ENCODE assay signal across 17 cellular contexts in genomic region chr15:39936187-39936586, GRCh38. TPM values are rescaled to one million over a fixed set of nuclear protein-coding genes. Genes with fewer than 3 reads are reported as not detected.
DNase-seq lines count a peak whose midpoint lies in the region; ATAC-seq, FAIRE-seq and TF ChIP-seq lines count a peak whose summit lies in the region.
"Had no signal": no experiment of that assay in that cellular context is flagged by ENCODE, and none has a peak within 500 bp of the region (broad histone marks: within the 10 kb centered on the region; RNA-seq: fewer than 3 reads in every experiment).

No MANE protein-coding gene starts in this region.

- no peak overlapping the region for H4K8ac ChIP-seq in mesenchymal stem cell (ENCODE audit: low read length)

- ATAC-seq in GM21515 (IDR thresholded peaks at IDR 0.05; ENCODE audit: unreplicated experiment) (no peak), HepG2 (no peak)
- ATAC-seq: left lobe of liver, natural killer cell had no signal

- CTCF ChIA-PET in mammary epithelial cell (lab: Charles Lee; ENCODE audit: low non-redundant PET), result no interaction called here
- CTCF ChIA-PET in HepG2 (lab: Yijun Ruan, JAX; ENCODE audit: low intra/inter-chr PET ratio, low total read pairs), result no interaction called here

- no peak for FAIRE-seq in HepG2 (lab: Jason Lieb, UNC)

- BruUV-seq in mammary epithelial cell (replicated peaks; lab: Mats Ljungman, UMichigan), result no TSS peak
- BruUV-seq in HepG2 (replicated peaks; lab: Mats Ljungman, UMichigan), result no TSS peak

- no peaks in the 10 kb centered on the region for H4K20me1 ChIP-seq in mammary epithelial cell (ENCODE audit: insufficient read depth, low read length)
- H4K20me1 ChIP-seq in HepG2 (ENCODE audit: insufficient read depth, low read length), result no peaks in the 10 kb centered on the region; the same call in 1 of the 2 replicates

- no peak for TF ChIP-seq POLR2A in HepG2 (IDR thresholded peaks at IDR 0.05; ENCODE audit: insufficient read depth in 1 of 2, low read depth in 2 of 2, low read length in 2 of 2)

- H2AK5ac ChIP-seq in mesenchymal stem cell (ENCODE audit: low read length, severe bottlenecking), result no peak overlapping the region

- H3K4me3 ChIP-seq in mammary epithelial cell (replicated peaks in 1 of 3; ENCODE audit: insufficient read depth in 1 of 3, low read depth in 2 of 3, low read length in 3 of 3), result no peak overlapping the region
- H3K4me3 ChIP-seq in mesenchymal stem cell (ENCODE audit: insufficient read depth in 1 of 2, low read depth in 1 of 2, low read length in 2 of 2), result no peak overlapping the region
- H3K4me3 ChIP-seq in BE2C (ENCODE audit: low read depth, low read length), result no peak overlapping the region
- no peak overlapping the region for H3K4me3 ChIP-seq in HepG2 (replicated peaks in 1 of 3; ENCODE audit: insufficient read depth in 1 of 3, low read depth in 2 of 3, low read length in 3 of 3)

- H2AFZ ChIP-seq in mammary epithelial cell (ENCODE audit: low read depth, low read length) (no peak overlapping the region), mesenchymal stem cell (ENCODE audit: low read depth, low read length) (no peak overlapping the region), HepG2 (ENCODE audit: low read length) (no peak overlapping the region)

- DNase-seq in Caki2 (ENCODE audit: low read depth) (peak; percentile 37), M059J (ENCODE audit: low read depth) (peak; percentile 86), mammary epithelial cell (peak; percentile 72), mesenchymal stem cell (peak; percentile 41), BE2C (no peak), GM13977 (ENCODE audit: low spot score) (no peak), HepG2 (ENCODE audit: low spot score) (no peak)
- DNase-seq: activated CD4-positive, CD25-positive, alpha-beta regulatory T cell; activated T-cell treated with anti-CD3 and anti-CD28 coated beads for 4 hours; GF-D8; natural killer cell; NCI-H2029; NCI-H82 had no signal

- H3K14ac ChIP-seq in mesenchymal stem cell (ENCODE audit: low read length in 2 of 2), result no peak overlapping the region

- H3K9me3 ChIP-seq in mammary epithelial cell (replicated peaks; ENCODE audit: insufficient read depth, low read length) (no peaks in the 10 kb centered on the region), mesenchymal stem cell (ENCODE audit: control insufficient read depth, low read length) (no peaks in the 10 kb centered on the region), BE2C (no peaks in the 10 kb centered on the region), HepG2 (ENCODE audit: low read length) (no peaks in the 10 kb centered on the region)

- H2BK5ac ChIP-seq in mesenchymal stem cell (ENCODE audit: low read depth, low read length, poor library complexity, severe bottlenecking), result no peak overlapping the region

- POLR2A ChIA-PET in HepG2 (lab: Yijun Ruan, JAX), result interaction anchor here (3.9 kb wide), 1 partner anchor 67 kb away, joined by 27 read pairs; no protein-coding TSS in a partner anchor

- H3K27me3 ChIP-seq in mammary epithelial cell (ENCODE audit: insufficient read depth, low read length), result no peaks in the 10 kb centered on the region
- H3K27me3 ChIP-seq in mesenchymal stem cell (ENCODE audit: control insufficient read depth in 1 of 2, insufficient read depth in 1 of 2, low read length in 2 of 2), result no peaks in the 10 kb centered on the region
- H3K27me3 ChIP-seq in BE2C, result no peaks in the 10 kb centered on the region
- H3K27me3 ChIP-seq in HepG2 (ENCODE audit: control insufficient read depth in 1 of 2, insufficient read depth in 2 of 2, low read length in 2 of 2), result peaks cover 3 to 8% of the 10 kb centered on the region in 2 experiments; a peak in 4 of 5 replicates

- peak overlapping the region; percentile 83 for H3K4me2 ChIP-seq in mammary epithelial cell (ENCODE audit: insufficient read depth, low read depth, low read length)
- peak overlapping the region; percentile 34 for H3K4me2 ChIP-seq in mesenchymal stem cell (ENCODE audit: low read length, poor library complexity, severe bottlenecking)
- no peak overlapping the region for H3K4me2 ChIP-seq in HepG2 (ENCODE audit: low read depth, low read length)
- H3K4me2 ChIP-seq: KMS-11 had no signal

- peaks cover 23% of the 10 kb centered on the region for H3K4me1 ChIP-seq in mammary epithelial cell (ENCODE audit: insufficient read depth, low read length)
- H3K4me1 ChIP-seq in mesenchymal stem cell (ENCODE audit: control insufficient read depth, insufficient read depth, low read depth, low read length), result peaks cover 10% of the 10 kb centered on the region
- no peaks in the 10 kb centered on the region for H3K4me1 ChIP-seq in BE2C
- H3K4me1 ChIP-seq in HepG2 (ENCODE audit: insufficient read depth, low read length), result peaks cover 40% of the 10 kb centered on the region

- in situ Hi-C loops in Caki2 (cut with HindIII; ENCODE audit: low pct_unique_long_range_greater_than_20kb, low sequenced_read_pairs) (no loop called here), mammary epithelial cell (cut with MboI; ENCODE audit: low sequenced_read_pairs in 2 of 2) (no loop called here), GM13977 (cut with MboI; ENCODE audit: low pct_unique_long_range_greater_than_20kb, low sequenced_read_pairs, unreplicated experiment) (no loop called here), HepG2 (cut with HindIII; ENCODE audit: extremely low pct_ligation_motif_present, low pct_unique_long_range_greater_than_20kb) (no loop called here)

- no peak for TF ChIP-seq RAD21 in HepG2 (CRISPR knock-in tag; IDR thresholded peaks at IDR 0.05)

- no peak overlapping the region for H3K4ac ChIP-seq in mesenchymal stem cell (ENCODE audit: low read depth in 1 of 2, low read length in 2 of 2)

- H3K36me3 ChIP-seq in mammary epithelial cell (ENCODE audit: insufficient read depth, low read length) (peaks cover 7% of the 10 kb centered on the region), mesenchymal stem cell (ENCODE audit: control insufficient read depth in 1 of 2, insufficient read depth in 2 of 2, low read depth in 1 of 2, low read length in 2 of 2) (peaks cover 5 to 24% of the 10 kb centered on the region in 2 experiments), BE2C (peaks cover 6% of the 10 kb centered on the region), HepG2 (replicated peaks in 1 of 2; ENCODE audit: control insufficient read depth in 1 of 2, insufficient read depth in 2 of 2, low read length in 2 of 2) (peaks cover 5 to 13% of the 10 kb centered on the region in 2 experiments; a peak in 4 of 5 replicates)

- TF ChIP-seq CTCF in mammary epithelial cell (conservative IDR thresholded peaks at IDR 0.05 in 1 of 2, IDR thresholded peaks at IDR 0.05 in 1 of 2; ENCODE audit: extremely low read depth in 1 of 2, insufficient read depth in 1 of 2, low read depth in 1 of 2, low read length in 2 of 2) (no peak), BE2C (IDR thresholded peaks at IDR 0.05; ENCODE audit: low read depth, low read length) (no peak), GM13977 (IDR thresholded peaks at IDR 0.05; ENCODE audit: extremely low read depth, insufficient read depth, missing control alignments) (no peak), HepG2 (CRISPR knock-in tag; IDR thresholded peaks at IDR 0.05) (no peak)

- 84% methylated on average over 7 of the region's 7 CpGs for WGBS in mammary epithelial cell (ENCODE audit: low coverage, missing lambda C conversion rate)
- WGBS in mesenchymal stem cell, result 77% methylated on average over 6 of the region's 7 CpGs
- 97% methylated on average over 6 of the region's 7 CpGs for WGBS in HepG2 (ENCODE audit: low lambda C conversion rate)

- no peak overlapping the region for H3K9ac ChIP-seq in mammary epithelial cell (ENCODE audit: insufficient read depth, low read length)
- no peak overlapping the region for H3K9ac ChIP-seq in mesenchymal stem cell (ENCODE audit: low read length)
- H3K9ac ChIP-seq in HepG2 (ENCODE audit: insufficient read depth, low read depth, low read length), result no peak overlapping the region
- H3K9ac ChIP-seq: KMS-11 had no signal

- H3K23ac ChIP-seq in mesenchymal stem cell (ENCODE audit: low read length in 2 of 2), result no peak overlapping the region

- no peak for TF ChIP-seq EP300 in HepG2 (IDR thresholded peaks at IDR 0.05; ENCODE audit: low read depth in 2 of 2, low read length in 2 of 2)
- TF ChIP-seq EP300 in HepG2 (CRISPR knock-in tag; IDR thresholded peaks at IDR 0.05; ENCODE audit: borderline replicate concordance), result no peak

- peaks cover 6% of the 10 kb centered on the region for H3K79me1 ChIP-seq in mesenchymal stem cell (replicated peaks; ENCODE audit: low read length, poor library complexity, severe bottlenecking)

- no peak overlapping the region for H2BK12ac ChIP-seq in mesenchymal stem cell (ENCODE audit: low read length in 2 of 2)

- H4K91ac ChIP-seq in mesenchymal stem cell (ENCODE audit: low read length), result no peak overlapping the region

- no peak overlapping the region for H3K18ac ChIP-seq in mesenchymal stem cell (ENCODE audit: low read depth in 1 of 2, low read length in 2 of 2)

- no peak overlapping the region for H2BK15ac ChIP-seq in mesenchymal stem cell (ENCODE audit: low read depth, poor library complexity, severe bottlenecking)

- H3K27ac ChIP-seq in mammary epithelial cell (ENCODE audit: insufficient read depth, low read depth, low read length) (peak overlapping the region; percentile 54), mesenchymal stem cell (ENCODE audit: low read length, poor library complexity, severe bottlenecking) (peak overlapping the region; percentile 58), HepG2 (ENCODE audit: extremely low read length, insufficient read depth, low read length) (no peak overlapping the region)
- H3K27ac ChIP-seq: KMS-11, SK-N-MC had no signal

- H3K79me2 ChIP-seq in mammary epithelial cell (ENCODE audit: insufficient read depth, low read length) (peaks cover 70% of the 10 kb centered on the region), HepG2 (ENCODE audit: insufficient read depth, low read length) (peaks cover 14% of the 10 kb centered on the region)

- dilution Hi-C loops in mammary epithelial cell (cut with HindIII; ENCODE audit: low sequenced_read_pairs), result loop anchor here (5.0 kb wide), 2 partner anchors 41 to 49 kb away; no protein-coding TSS in a partner anchor

- intact Hi-C loops in mammary epithelial cell (cut with micrococcal nuclease) (no loop called here), HepG2 (cut with micrococcal nuclease; ENCODE audit: unreplicated experiment) (no loop called here)

- H2BK120ac ChIP-seq in mesenchymal stem cell (ENCODE audit: low read depth, low read length), result no peak overlapping the region

RNA-seq across cellular contexts. Expression of gene EIF2AK4, which starts 2.3 kb away (rescaled TPM):
- total RNA-seq in Caki2 (2014; rRNA removed; shearing (Covaris generic); ENCODE audit: low replicate concordance), result 33.6 and 52.4 TPM in 2 replicates
- total RNA-seq in M059J (2014; rRNA removed; shearing (Covaris generic)), result 33.0 and 56.7 TPM in 2 replicates
- total RNA-seq in mammary epithelial cell, result 10 to 100 TPM; 71.3 to 84.2 TPM
- 83.6 TPM for polyA plus RNA-seq in mammary epithelial cell
- polyA minus RNA-seq in mammary epithelial cell, result 112 TPM
- 81.9 TPM for polyA plus RNA-seq in mesenchymal stem cell (2013, experiment 1 of 2)
- 82.4 TPM for polyA plus RNA-seq in mesenchymal stem cell (2013, experiment 2 of 2)
- 24.1 TPM for polyA plus RNA-seq in BE2C (2012; ENCODE audit: insufficient read depth, insufficient read length, low read depth)
- total RNA-seq in HepG2 (2016; rRNA removed; fragmentation: Illumina TruSeq; extraction: Trizol), result 58.9 and 87.3 TPM in 2 replicates
- 21.6 and 23.6 TPM in 2 replicates for total RNA-seq in HepG2 (2016; cell fraction: cytosol; rRNA removed; fragmentation: Illumina TruSeq; extraction: Trizol; ENCODE audit: low read depth)
- total RNA-seq in HepG2 (2016; cell fraction: insoluble cytoplasmic fraction; rRNA removed; fragmentation: Illumina TruSeq; extraction: Trizol), result 64.0 and 92.3 TPM in 2 replicates
- total RNA-seq in HepG2 (2016; cell fraction: membrane; rRNA removed; fragmentation: Illumina TruSeq; extraction: Trizol), result 53.8 and 56.3 TPM in 2 replicates
- 43.7 and 47.1 TPM in 2 replicates for total RNA-seq in HepG2 (2016; cell fraction: nucleus; rRNA removed; fragmentation: Illumina TruSeq; extraction: Trizol)
- polyA plus RNA-seq in HepG2 (2011; rRNA removed), result 52.0 and 62.3 TPM in 2 replicates
- 41.9 and 51.7 TPM in 2 replicates for polyA plus RNA-seq in HepG2 (2011; cell fraction: cytosol; rRNA removed)
- polyA plus RNA-seq in HepG2 (2011; cell fraction: nucleus; rRNA removed), result 30.6 and 34.3 TPM in 2 replicates
- polyA plus RNA-seq in HepG2 (2012), result 43.5 and 57.9 TPM in 2 replicates
- polyA plus RNA-seq in HepG2 (2016; cell fraction: cytosol; fragmentation: Illumina TruSeq; extraction: Trizol; ENCODE audit: low read depth), result 12.7 and 14.9 TPM in 2 replicates
- 77.8 and 78.4 TPM in 2 replicates for polyA plus RNA-seq in HepG2 (2016; cell fraction: insoluble cytoplasmic fraction; fragmentation: Illumina TruSeq; extraction: Trizol; ENCODE audit: low read depth)
- polyA plus RNA-seq in HepG2 (2016; cell fraction: membrane; fragmentation: Illumina TruSeq; extraction: Trizol; ENCODE audit: low read depth), result 35.6 and 35.9 TPM in 2 replicates
- 47.7 and 49.8 TPM in 2 replicates for polyA plus RNA-seq in HepG2 (2016; cell fraction: nucleus; fragmentation: Illumina TruSeq; extraction: Trizol; ENCODE audit: insufficient read depth, low read depth)
- 60.5 and 98.2 TPM in 2 replicates for polyA minus RNA-seq in HepG2 (2011; rRNA and poly(A)+ RNA removed; ENCODE audit: low replicate concordance)
- 40.2 and 44.5 TPM in 2 replicates for polyA minus RNA-seq in HepG2 (2011; cell fraction: cytosol; rRNA and poly(A)+ RNA removed)
- polyA minus RNA-seq in HepG2 (2011; cell fraction: nucleus; rRNA and poly(A)+ RNA removed), result 128 and 137 TPM in 2 replicates

RNA-seq across cellular contexts. Expression of gene GPR176, which starts 16.1 kb away (rescaled TPM):
- 8.1 and 9.6 TPM in 2 replicates for total RNA-seq in Caki2 (2014; rRNA removed; shearing (Covaris generic); ENCODE audit: low replicate concordance)
- total RNA-seq in M059J (2014; rRNA removed; shearing (Covaris generic)), result 75.9 and 107 TPM in 2 replicates
- total RNA-seq in mammary epithelial cell (10 to 100 TPM in 1 of 2 donors, 1 to 10 TPM in 1; 4.3 to 20.7 TPM), HepG2 (2016; rRNA removed; fragmentation: Illumina TruSeq; extraction: Trizol) (0.15 and 0.20 TPM in 2 replicates)
- polyA plus RNA-seq in mammary epithelial cell (16.2 TPM), HepG2 (2011; rRNA removed) (0.11 and 0.17 TPM in 2 replicates)
- polyA minus RNA-seq in mammary epithelial cell, result 47.5 TPM
- 13.3 TPM for polyA plus RNA-seq in mesenchymal stem cell (2013, experiment 1 of 2)
- 13.8 TPM for polyA plus RNA-seq in mesenchymal stem cell (2013, experiment 2 of 2)
- polyA plus RNA-seq in BE2C (2012; ENCODE audit: insufficient read depth, insufficient read length, low read depth), result 4.5 TPM
- not detected in 2 replicates for total RNA-seq in HepG2 (2016; cell fraction: cytosol; rRNA removed; fragmentation: Illumina TruSeq; extraction: Trizol; ENCODE audit: low read depth)
- total RNA-seq in HepG2 (2016; cell fraction: insoluble cytoplasmic fraction; rRNA removed; fragmentation: Illumina TruSeq; extraction: Trizol), result 0.12 and 0.24 TPM in 2 replicates
- 0.19 and 0.21 TPM in 2 replicates for total RNA-seq in HepG2 (2016; cell fraction: membrane; rRNA removed; fragmentation: Illumina TruSeq; extraction: Trizol)
- total RNA-seq in HepG2 (2016; cell fraction: nucleus; rRNA removed; fragmentation: Illumina TruSeq; extraction: Trizol), result 0.19 and 0.22 TPM in 2 replicates
- 0.24 and 0.28 TPM in 2 replicates for polyA plus RNA-seq in HepG2 (2011; cell fraction: cytosol; rRNA removed)
- polyA plus RNA-seq in HepG2 (2011; cell fraction: nucleus; rRNA removed), result 0.06 and 0.12 TPM in 2 replicates
- polyA plus RNA-seq in HepG2 (2012), result 0.17 and 0.24 TPM in 2 replicates
- 0.02 TPM in 1 of 2 replicates, not detected in the other for polyA plus RNA-seq in HepG2 (2016; cell fraction: cytosol; fragmentation: Illumina TruSeq; extraction: Trizol; ENCODE audit: low read depth)
- polyA plus RNA-seq in HepG2 (2016; cell fraction: insoluble cytoplasmic fraction; fragmentation: Illumina TruSeq; extraction: Trizol; ENCODE audit: low read depth), result 0.05 and 0.16 TPM in 2 replicates
- polyA plus RNA-seq in HepG2 (2016; cell fraction: membrane; fragmentation: Illumina TruSeq; extraction: Trizol; ENCODE audit: low read depth), result 0.05 and 0.16 TPM in 2 replicates
- 0.24 TPM in 1 of 2 replicates, not detected in the other for polyA plus RNA-seq in HepG2 (2016; cell fraction: nucleus; fragmentation: Illumina TruSeq; extraction: Trizol; ENCODE audit: insufficient read depth, low read depth)
- polyA minus RNA-seq in HepG2 (2011; rRNA and poly(A)+ RNA removed; ENCODE audit: low replicate concordance), result 2.2 and 40.9 TPM in 2 replicates
- polyA minus RNA-seq in HepG2 (2011; cell fraction: cytosol; rRNA and poly(A)+ RNA removed), result not detected in 2 replicates
- 0.37 and 0.39 TPM in 2 replicates for polyA minus RNA-seq in HepG2 (2011; cell fraction: nucleus; rRNA and poly(A)+ RNA removed)

Comparison
In these comparisons a context has a peak if more than half of its experiments do, and no peak if none do; other contexts are left out.
1. DNase-seq: peak in Caki2 (single experiment), M059J (single experiment), mammary epithelial cell (single experiment) and mesenchymal stem cell (single experiment); none in BE2C (single experiment), GM13977 (single experiment) and HepG2 (single experiment).